ENCODE assay signal across 9 cellular contexts in genomic region chr16:2884041-2884451, GRCh38. TPM values are rescaled to one million over a fixed set of nuclear protein-coding genes. Genes with fewer than 3 reads are reported as not detected.
DNase-seq lines count a peak whose midpoint lies in the region; ATAC-seq and TF ChIP-seq lines count a peak whose summit lies in the region.
"Had no signal": no experiment of that assay in that cellular context is flagged by ENCODE, and none has a peak within 500 bp of the region (broad histone marks: within the 10 kb centered on the region; RNA-seq: fewer than 3 reads in every experiment).

No MANE protein-coding gene starts in this region.

- peaks cover 6% of the 10 kb centered on the region for H3K36me3 Mint-ChIP-seq in neural progenitor cell

- peaks cover 11% of the 10 kb centered on the region for H3K79me2 ChIP-seq in MM.1S (ENCODE audit: low read length)
- peaks cover 16% of the 10 kb centered on the region for H3K79me2 ChIP-seq in neural progenitor cell (ENCODE audit: low read depth)

- TF ChIP-seq CTCF in C4-2B (conservative IDR thresholded peaks at IDR 0.05) (no peak), MM.1S (IDR thresholded peaks at IDR 0.05; ENCODE audit: low read length) (no peak), dorsolateral prefrontal cortex (IDR thresholded peaks at IDR 0.05 in 54 of 56, conservative IDR thresholded peaks at IDR 0.05 in 2 of 56; ENCODE audit: low read depth in 1 of 56, partially characterized antibody in 56 of 56) (no peak), neural progenitor cell (IDR thresholded peaks at IDR 0.05) (no peak), GM13977 (IDR thresholded peaks at IDR 0.05; ENCODE audit: extremely low read depth, insufficient read depth, missing control alignments) (no peak)

- no peak for DNase-seq in MM.1S
- DNase-seq in dorsolateral prefrontal cortex, result no peak
- no peak for DNase-seq in neural progenitor cell (ENCODE audit: low spot score)
- DNase-seq in KG1 (lab: John Stamatoyannopoulos, UW), result no peak
- DNase-seq in GM13977 (ENCODE audit: low spot score), result no peak
- no peak for DNase-seq in NCI-H2171 (lab: John Stamatoyannopoulos, UW)
- DNase-seq: stimulated activated CD4-positive, alpha-beta T cell treated with anti-CD3 and anti-CD28 coated beads, Interleukin-4, amount 100 ng/mL, for 24 hours had no signal

- in situ Hi-C loops in GM13977 (cut with MboI; ENCODE audit: low pct_unique_long_range_greater_than_20kb, low sequenced_read_pairs, unreplicated experiment), result no loop called here

- H3K4me1 ChIP-seq in MM.1S (ENCODE audit: low read length), result peaks cover 6% of the 10 kb centered on the region; the same call in 1 of the 2 replicates
- H3K4me1 ChIP-seq in neural progenitor cell, result no peaks in the 10 kb centered on the region

- H2AFZ ChIP-seq in MM.1S (ENCODE audit: low read length) (0 out of 2 replicates have a peak overlapping the region, but pooled peaks have one; percentile 98), neural progenitor cell (replicated peaks) (peak overlapping the region; percentile 86)

- H3K4me1 Mint-ChIP-seq in neural progenitor cell, result peaks cover 7% of the 10 kb centered on the region

- H3K4me3 ChIP-seq in MM.1S (ENCODE audit: low read length) (peak overlapping the region; percentile 98), dorsolateral prefrontal cortex (peak overlapping the region; percentile 60 to 99 (median 93)), neural progenitor cell (peak overlapping the region; percentile 71)

- H3K27ac ChIP-seq in C4-2B, result peak overlapping the region; percentile 95
- no peak overlapping the region for H3K27ac ChIP-seq in MM.1S (ENCODE audit: low read length)
- peak overlapping the region in 38 of 59 donors; percentile 18 to 97 (median 93) for H3K27ac ChIP-seq in dorsolateral prefrontal cortex
- H3K27ac ChIP-seq in neural progenitor cell, result no peak overlapping the region

- H4K20me1 ChIP-seq in MM.1S (ENCODE audit: insufficient read depth, low read length) (no peaks in the 10 kb centered on the region), neural progenitor cell (ENCODE audit: low read depth) (peaks cover 5% of the 10 kb centered on the region)

- H3K9me3 ChIP-seq in MM.1S (replicated peaks; ENCODE audit: insufficient read depth, low read length) (no peaks in the 10 kb centered on the region), neural progenitor cell (ENCODE audit: low read depth) (no peaks in the 10 kb centered on the region)

- H3K27me3 ChIP-seq in MM.1S (replicated peaks; ENCODE audit: insufficient read depth, low read length) (peaks cover 10% of the 10 kb centered on the region), dorsolateral prefrontal cortex (no peaks in the 10 kb centered on the region), neural progenitor cell (peaks cover 26% of the 10 kb centered on the region)

- H3K4me2 ChIP-seq in MM.1S (ENCODE audit: low read depth, low read length) (peak overlapping the region; percentile 99), neural progenitor cell (peak overlapping the region; percentile 87)

- no peak for ATAC-seq in HG03025 (IDR thresholded peaks at IDR 0.05; ENCODE audit: low FRiP score, unreplicated experiment)

- H3K36me3 ChIP-seq in MM.1S (replicated peaks; ENCODE audit: insufficient read depth, low read length) (no peaks in the 10 kb centered on the region), neural progenitor cell (no peaks in the 10 kb centered on the region)

- H3K27ac Mint-ChIP-seq in neural progenitor cell, result no peak overlapping the region

- H3K9me3 Mint-ChIP-seq in neural progenitor cell, result peaks cover 4% of the 10 kb centered on the region

- intact Hi-C loops in dorsolateral prefrontal cortex (cut with DNase I), result loop anchor here (5.0 kb wide), 2 partner anchors 33 to 43 kb away; no protein-coding TSS in a partner anchor

- H3K4me3 Mint-ChIP-seq in neural progenitor cell, result peak overlapping the region; percentile 95

- H3F3A ChIP-seq in MM.1S (ENCODE audit: insufficient read depth, low read length) (no peaks in the 10 kb centered on the region), neural progenitor cell (ENCODE audit: low read depth) (peaks cover 5% of the 10 kb centered on the region)

- no peaks in the 10 kb centered on the region for H3K9me2 ChIP-seq in MM.1S (replicated peaks; ENCODE audit: insufficient read depth, low read length)

- H3K27me3 Mint-ChIP-seq in neural progenitor cell (ENCODE audit: insufficient read depth, low read depth), result peaks cover 14% of the 10 kb centered on the region

- peak overlapping the region; percentile 88; the same call in 1 of the 2 replicates for H3K9ac ChIP-seq in MM.1S (ENCODE audit: low read length)
- no peak overlapping the region for H3K9ac ChIP-seq in neural progenitor cell

RNA-seq across cellular contexts. Expression of gene FLYWCH2, which starts 1.0 kb away (rescaled TPM):
- total RNA-seq in dorsolateral prefrontal cortex, result 10 to 100 TPM; 19.4 to 46.0 (median 31.2) TPM
- 15.8 and 46.5 TPM in 2 replicates for total RNA-seq in neural progenitor cell (ENCODE audit: low replicate concordance)

RNA-seq across cellular contexts. Expression of gene PRSS22, which starts 26.1 kb away (rescaled TPM):
- under 1 TPM in 2 of 120 experiments, not detected in 118; 0.50 to 0.63 TPM for total RNA-seq in dorsolateral prefrontal cortex
- total RNA-seq in neural progenitor cell (ENCODE audit: low replicate concordance), result not detected in 2 replicates

RNA-seq across cellular contexts. Expression of gene FLYWCH1, which starts 27.7 kb away (rescaled TPM):
- 100 to 1,000 TPM in 24 of 120 experiments, 10 to 100 TPM in 96; 55.0 to 127 (median 86.7) TPM for total RNA-seq in dorsolateral prefrontal cortex
- total RNA-seq in neural progenitor cell (ENCODE audit: low replicate concordance), result 5.1 and 16.1 TPM in 2 replicates

RNA-seq across cellular contexts. Expression of gene ZG16B, which starts 53.9 kb away (rescaled TPM):
- total RNA-seq in dorsolateral prefrontal cortex (1 to 10 TPM in 1 of 120 experiments, under 1 TPM in 2, not detected in 117; 0.60 to 1.1 (median 0.88) TPM), neural progenitor cell (ENCODE audit: low replicate concordance) (not detected in 2 replicates)

Comparison
In these comparisons a context has a peak if more than half of its experiments do, and no peak if none do; other contexts are left out.
1. H3K27ac ChIP-seq: peak in C4-2B (single experiment) and dorsolateral prefrontal cortex (38 of 59); none in MM.1S (single experiment) and neural progenitor cell (single experiment).
2. Peak in every context shown above with its lines, with median percentiles within 50 percentile points of each other: H3K4me3 ChIP-seq.